17 cellular contexts compared by ENCODE assay signal in the genomic region with DNA sequence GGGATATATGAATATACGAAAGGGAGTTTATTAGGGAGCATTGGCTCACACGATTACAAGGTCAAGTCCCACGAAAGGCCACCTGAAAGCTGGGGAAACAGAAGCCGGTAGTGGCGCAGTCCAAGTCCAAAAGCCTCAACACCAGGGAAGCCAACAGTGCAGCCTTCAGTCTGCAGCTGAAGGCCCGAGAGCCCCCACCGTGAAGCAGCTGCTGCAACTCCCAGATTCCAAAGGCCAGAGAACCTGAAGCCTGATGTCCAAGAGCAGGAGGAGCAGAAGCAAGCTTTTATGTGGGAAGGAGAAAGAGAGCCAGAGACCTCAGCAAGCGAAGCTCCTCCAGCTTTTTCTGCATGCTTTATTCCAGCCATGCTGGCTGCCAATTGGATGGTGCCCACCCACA.
"Had no signal": no experiment of that assay in that cellular context is flagged by ENCODE, and none has a peak within 500 bp of the region (broad histone marks: within the 10 kb centered on the region; RNA-seq: fewer than 3 reads in every experiment).

No MANE protein-coding gene starts in this region.

- FAIRE-seq: endometrium, islet of Langerhans had no signal

- H3K4me3 ChIP-seq: coronary artery, gastrocnemius medialis, heart right ventricle, neural progenitor cell, ovary, testis, tibial nerve had no signal

- H3K9ac ChIP-seq: neural progenitor cell had no signal

- H3K36me3 ChIP-seq: gastrocnemius medialis, heart right ventricle, neural progenitor cell, ovary, tibial nerve had no signal

- DNase-seq: effector memory CD4-positive, alpha-beta T cell; gastrocnemius medialis; heart right ventricle; hypothalamus; kidney glomerular epithelial cell; nucleus accumbens; ovary; right cardiac atrium; stimulated activated CD4-positive, alpha-beta T cell treated with anti-CD3 and anti-CD28 coated beads, Interleukin-4, amount 100 ng/mL, for 1 hour; stimulated activated CD8-positive, alpha-beta memory T cell treated with anti-CD3 and anti-CD28 coated beads, Interleukin-4, amount 100 ng/mL, for 48 hours; testis had no signal

- H3K27ac ChIP-seq: coronary artery, gastrocnemius medialis, heart right ventricle, neural progenitor cell, ovary, testis, tibial nerve had no signal

- H3K4me1 ChIP-seq: gastrocnemius medialis, neural progenitor cell, testis, tibial nerve had no signal

- ATAC-seq: esophagus mucosa, gastrocnemius medialis, heart right ventricle, right cardiac atrium had no signal

- H3K27me3 ChIP-seq: gastrocnemius medialis, heart right ventricle, neural progenitor cell, ovary, testis, tibial nerve had no signal

- H3K4me2 ChIP-seq: neural progenitor cell had no signal

- H3K9me3 ChIP-seq: gastrocnemius medialis, ovary, testis, tibial nerve had no signal

- H2AFZ ChIP-seq: neural progenitor cell had no signal
